In genomic region chr11:17431139-17431538, GRCh38 we compare ENCODE assay signal across 29 cellular contexts. TPM values are rescaled to one million over a fixed set of nuclear protein-coding genes. Genes with fewer than 3 reads are reported as not detected.
DNase-seq lines count a peak whose midpoint lies in the region; ATAC-seq and TF ChIP-seq lines count a peak whose summit lies in the region.
"Had no signal": no experiment of that assay in that cellular context is flagged by ENCODE, and none has a peak within 500 bp of the region (broad histone marks: within the 10 kb centered on the region; RNA-seq: fewer than 3 reads in every experiment).

No MANE protein-coding gene starts in this region.

- no peaks in the 10 kb centered on the region for H3K36me3 ChIP-seq in BLaER1 treated with 17β-estradiol and CSF1 and Interleukin-3, amounts not matched to agents 10 nM and 100 nM
- H3K36me3 ChIP-seq in gastrocnemius medialis = no peaks in the 10 kb centered on the region
- H3K36me3 ChIP-seq: breast epithelium, Peyer's patch had no signal

- no peak overlapping the region for H3K4me3 Mint-ChIP-seq in type B pancreatic cell
- no peak overlapping the region for H3K4me3 Mint-ChIP-seq in stimulated activated naive B cell treated with anti-CD40 and anti-IgM and Interleukin-4, amounts not matched to agents 10 μg/mL and 1 μg/mL and 100 μg/mL, for 72 hours
- H3K4me3 Mint-ChIP-seq: dendritic cell treated with granulocyte-macrophage colony-stimulating factor and Interleukin-4, amounts not matched to agents 40 ng/mL and 50 ng/mL, for 4 days; H9; immature natural killer cell; nephron; stimulated activated effector memory CD8-positive, alpha-beta T cell treated with anti-CD3 and anti-CD28 coated beads, Interleukin-12 subunit alpha, Interleukin-12 subunit beta, amount 100 ng/mL, for 72 hours; T-helper 2 cell treated with Interferon-gamma antibody and Interleukin-4, amounts not matched to agents 5 μg/mL and 100 μg/mL, for 36 hours; WTC11 had no signal

- H4K20me1 ChIP-seq in BLaER1 treated with 17β-estradiol and CSF1 and Interleukin-3, amounts not matched to agents 10 nM and 100 nM = no peaks in the 10 kb centered on the region

- H3K27me3 ChIP-seq in BLaER1 treated with 17β-estradiol and CSF1 and Interleukin-3, amounts not matched to agents 10 nM and 100 nM = no peaks in the 10 kb centered on the region
- no peaks in the 10 kb centered on the region for H3K27me3 ChIP-seq in layer of hippocampus (ENCODE audit: control insufficient read depth, insufficient read depth, low read length)
- no peaks in the 10 kb centered on the region for H3K27me3 ChIP-seq in gastrocnemius medialis
- H3K27me3 ChIP-seq: breast epithelium, Peyer's patch had no signal

- TF ChIP-seq CTCF in gastrocnemius medialis (IDR thresholded peaks at IDR 0.05 in 4 of 5, conservative IDR thresholded peaks at IDR 0.05 in 1 of 5) (no peak), type B pancreatic cell (conservative IDR thresholded peaks at IDR 0.05) (no peak)

- H3K9me3 Mint-ChIP-seq in type B pancreatic cell = no peaks in the 10 kb centered on the region
- no peaks in the 10 kb centered on the region for H3K9me3 Mint-ChIP-seq in stimulated activated naive B cell treated with anti-CD40 and anti-IgM and Interleukin-4, amounts not matched to agents 10 μg/mL and 1 μg/mL and 100 μg/mL, for 72 hours
- H3K9me3 Mint-ChIP-seq: dendritic cell treated with granulocyte-macrophage colony-stimulating factor and Interleukin-4, amounts not matched to agents 40 ng/mL and 50 ng/mL, for 4 days; H9; immature natural killer cell; nephron; stimulated activated effector memory CD8-positive, alpha-beta T cell treated with anti-CD3 and anti-CD28 coated beads, Interleukin-12 subunit alpha, Interleukin-12 subunit beta, amount 100 ng/mL, for 72 hours; WTC11 had no signal

- H3K27ac Mint-ChIP-seq in type B pancreatic cell = no peak overlapping the region
- no peak overlapping the region for H3K27ac Mint-ChIP-seq in stimulated activated naive B cell treated with anti-CD40 and anti-IgM and Interleukin-4, amounts not matched to agents 10 μg/mL and 1 μg/mL and 100 μg/mL, for 72 hours
- H3K27ac Mint-ChIP-seq: dendritic cell treated with granulocyte-macrophage colony-stimulating factor and Interleukin-4, amounts not matched to agents 40 ng/mL and 50 ng/mL, for 4 days; H9; immature natural killer cell; stimulated activated effector memory CD8-positive, alpha-beta T cell treated with anti-CD3 and anti-CD28 coated beads, Interleukin-12 subunit alpha, Interleukin-12 subunit beta, amount 100 ng/mL, for 72 hours; T-helper 2 cell treated with Interferon-gamma antibody and Interleukin-4, amounts not matched to agents 5 μg/mL and 100 μg/mL, for 36 hours; WTC11 had no signal

- peak overlapping the region; percentile 45 to 95 (median 84) for H3K4me2 ChIP-seq in BLaER1 treated with 17β-estradiol and CSF1 and Interleukin-3, amounts not matched to agents 10 nM and 100 nM
- H3K4me2 ChIP-seq: SK-N-SH had no signal

- H3K4me1 Mint-ChIP-seq in type B pancreatic cell (ENCODE audit: unreplicated experiment) = peaks cover 37% of the 10 kb centered on the region
- H3K4me1 Mint-ChIP-seq in stimulated activated naive B cell treated with anti-CD40 and anti-IgM and Interleukin-4, amounts not matched to agents 10 μg/mL and 1 μg/mL and 100 μg/mL, for 72 hours = peaks cover 0 to 3% of the 10 kb centered on the region in 2 donors
- H3K4me1 Mint-ChIP-seq: immature natural killer cell; stimulated activated effector memory CD8-positive, alpha-beta T cell treated with anti-CD3 and anti-CD28 coated beads, Interleukin-12 subunit alpha, Interleukin-12 subunit beta, amount 100 ng/mL, for 72 hours; WTC11 had no signal

- peak overlapping the region in 8 of 11 experiments; percentile 21 to 82 (median 72); a peak in 15 of 22 replicates for H3K9ac ChIP-seq in BLaER1 treated with 17β-estradiol and CSF1 and Interleukin-3, amounts not matched to agents 10 nM and 100 nM
- H3K9ac ChIP-seq: SK-N-SH had no signal

- ATAC-seq in gastrocnemius medialis = peak in 1 of 2 donors; percentile 26
- ATAC-seq in GM21360 (IDR thresholded peaks at IDR 0.05; ENCODE audit: unreplicated experiment) = no peak
- no peak for ATAC-seq in stimulated activated naive B cell treated with anti-CD40 and anti-IgM and Interleukin-4, amounts not matched to agents 10 μg/mL and 1 μg/mL and 100 μg/mL, for 72 hours (replicated peaks)
- ATAC-seq: left ventricle myocardium superior; stimulated activated effector memory CD8-positive, alpha-beta T cell treated with anti-CD3 and anti-CD28 coated beads, Interleukin-12 subunit alpha, Interleukin-12 subunit beta, amount 100 ng/mL, for 72 hours; WTC11 had no signal

- DNase-seq in NCI-H82 treated with DMSO at 0.1 percent for 48 hours (lab: John Stamatoyannopoulos, UW; ENCODE audit: unreplicated experiment) (peak; percentile 31), gastrocnemius medialis (no peak), type B pancreatic cell (ENCODE audit: extremely low spot score, unreplicated experiment) (no peak), NCI-H748 treated with DMSO at 0.1 percent for 48 hours (lab: John Stamatoyannopoulos, UW) (no peak)
- DNase-seq in stimulated activated naive B cell treated with anti-CD40 and anti-IgM and Interleukin-4, amounts not matched to agents 10 μg/mL and 1 μg/mL and 100 μg/mL, for 72 hours = no peak
- DNase-seq: activated CD4-positive, alpha-beta T cell treated with anti-CD3 and anti-CD28 coated beads, Interleukin-2, amount 50 U/mL, for 48 hours; activated gamma-delta T cell treated with Interleukin-2 at 50 U/mL for 16 hours; activated T-cell treated with anti-CD3 and anti-CD28 coated beads for 4 hours; Calu3; EL; H9; immature natural killer cell; left ventricle myocardium superior; NCI-H1105; NCI-H2029 treated with DMSO at 0.1 percent for 48 hours; Peyer's patch; SK-N-SH had no signal

- intact Hi-C loops in gastrocnemius medialis (cut with DNase I; ENCODE audit: low total_unique reads) = loop anchor here (5.0 kb wide), 2 partner anchors 39 to 46 kb away; partner anchors contain the start of gene ABCC8

- no peaks in the 10 kb centered on the region for H3K36me3 Mint-ChIP-seq in type B pancreatic cell
- H3K36me3 Mint-ChIP-seq in stimulated activated naive B cell treated with anti-CD40 and anti-IgM and Interleukin-4, amounts not matched to agents 10 μg/mL and 1 μg/mL and 100 μg/mL, for 72 hours = no peaks in the 10 kb centered on the region
- H3K36me3 Mint-ChIP-seq: immature natural killer cell; stimulated activated effector memory CD8-positive, alpha-beta T cell treated with anti-CD3 and anti-CD28 coated beads, Interleukin-12 subunit alpha, Interleukin-12 subunit beta, amount 100 ng/mL, for 72 hours; WTC11 had no signal

- H3K4me3 ChIP-seq in BLaER1 treated with 17β-estradiol and CSF1 and Interleukin-3, amounts not matched to agents 10 nM and 100 nM = peak overlapping the region in 6 of 10 experiments; percentile 5 to 36 (median 15); a peak in 8 of 20 replicates
- H3K4me3 ChIP-seq in gastrocnemius medialis = no peak overlapping the region
- H3K4me3 ChIP-seq: breast epithelium, Peyer's patch had no signal

- in situ Hi-C loops in gastrocnemius medialis (cut with MboI; ENCODE audit: low sequenced_read_pairs in 4 of 4) = no loop called here

- H3K9me3 ChIP-seq in BLaER1 treated with 17β-estradiol and CSF1 and Interleukin-3, amounts not matched to agents 10 nM and 100 nM (replicated peaks in 1 of 11) = no peaks in the 10 kb centered on the region
- no peaks in the 10 kb centered on the region for H3K9me3 ChIP-seq in gastrocnemius medialis
- H3K9me3 ChIP-seq: breast epithelium, Peyer's patch, SK-N-SH had no signal

- peaks cover 33 to 100% (median 95%) of the 10 kb centered on the region in 10 experiments for H3K4me1 ChIP-seq in BLaER1 treated with 17β-estradiol and CSF1 and Interleukin-3, amounts not matched to agents 10 nM and 100 nM
- H3K4me1 ChIP-seq in gastrocnemius medialis = peaks cover 31 to 34% of the 10 kb centered on the region in 2 donors
- H3K4me1 ChIP-seq: breast epithelium, Peyer's patch had no signal

- H3K27me3 Mint-ChIP-seq in type B pancreatic cell = peaks cover 3% of the 10 kb centered on the region
- H3K27me3 Mint-ChIP-seq in stimulated activated naive B cell treated with anti-CD40 and anti-IgM and Interleukin-4, amounts not matched to agents 10 μg/mL and 1 μg/mL and 100 μg/mL, for 72 hours = peaks cover 12 to 13% of the 10 kb centered on the region in 2 donors
- H3K27me3 Mint-ChIP-seq: dendritic cell treated with granulocyte-macrophage colony-stimulating factor and Interleukin-4, amounts not matched to agents 40 ng/mL and 50 ng/mL, for 4 days had no signal

- TF ChIP-seq POLR2A in gastrocnemius medialis (IDR thresholded peaks at IDR 0.05) = no peak

- peak overlapping the region in 8 of 11 experiments; percentile 35 to 95 (median 86); a peak in 16 of 22 replicates for H3K27ac ChIP-seq in BLaER1 treated with 17β-estradiol and CSF1 and Interleukin-3, amounts not matched to agents 10 nM and 100 nM
- H3K27ac ChIP-seq in layer of hippocampus (ENCODE audit: low read depth, low read length) (peak overlapping the region; percentile 62), gastrocnemius medialis (peak overlapping the region; percentile 39 to 54 (median 46))
- H3K27ac ChIP-seq: C4-2B, HL-60, Peyer's patch had no signal

RNA-seq across cellular contexts. Expression of gene KCNJ11, which starts 42.7 kb away (rescaled TPM):
- total RNA-seq in gastrocnemius medialis = 100 to 1,000 TPM; 103 to 182 (median 147) TPM
- total RNA-seq in type B pancreatic cell (ENCODE audit: low replicate concordance) = 18.6 and 25.4 TPM in 2 replicates

RNA-seq across cellular contexts. Expression of gene ABCC8, which starts 45.5 kb away (rescaled TPM):
- 1 to 10 TPM in 2 of 4 donors, under 1 TPM in 2; 0.33 to 4.0 (median 1.1) TPM for total RNA-seq in gastrocnemius medialis
- total RNA-seq in type B pancreatic cell (ENCODE audit: low replicate concordance) = 80.5 and 106 TPM in 2 replicates
- total RNA-seq: NCI-H460 had no signal

Comparison
In these comparisons a context has a peak if more than half of its experiments do, and no peak if none do; other contexts are left out.
1. H3K4me3 ChIP-seq: peak in BLaER1 treated with 17β-estradiol and CSF1 and Interleukin-3, amounts not matched to agents 10 nM and 100 nM (6 of 10); none in gastrocnemius medialis (0 of 4).
2. RNA of gene ABCC8, which starts 45.5 kb away (total RNA-seq): 80.5 to 106 TPM in type B pancreatic cell; 0.33 to 4.0 TPM in gastrocnemius medialis; every median in the first group is over 10 times any median in the second.
3. Peak in every context shown above with its lines, with median percentiles within 50 percentile points of each other: H3K27ac ChIP-seq.